In the genomic region with DNA sequence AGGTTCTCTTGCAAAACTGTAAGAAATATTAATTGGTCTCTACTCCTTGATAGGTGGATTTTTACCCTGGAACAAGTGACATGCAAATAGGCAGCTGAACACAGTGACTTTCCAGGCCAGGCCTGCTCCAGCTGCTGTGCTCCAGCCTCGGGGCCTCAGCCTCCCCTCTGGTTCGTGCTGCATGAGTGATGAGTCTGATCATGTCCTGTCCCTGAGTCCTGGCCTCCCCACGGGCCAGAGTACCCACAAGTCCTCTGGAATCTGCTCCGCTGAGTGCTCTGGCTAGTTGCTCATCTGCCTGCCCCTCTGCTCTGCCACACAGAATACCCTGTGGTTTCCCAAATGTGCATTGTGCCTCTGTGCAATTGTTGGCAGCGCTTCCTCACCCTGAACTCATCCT, we compare ENCODE assay signal across 23 cellular contexts.
"Had no signal": no experiment of that assay in that cellular context is flagged by ENCODE, and none has a peak within 500 bp of the region (broad histone marks: within the 10 kb centered on the region; RNA-seq: fewer than 3 reads in every experiment).

No MANE protein-coding gene starts in this region.

- H3K4me3 Mint-ChIP-seq: activated T-cell treated with anti-CD3 and anti-CD28 coated beads, Interleukin-2, amount 50 U/mL, for 72 hours; naive B cell; nephron progenitor cell; stimulated activated effector memory CD8-positive, alpha-beta T cell treated with anti-CD3 and anti-CD28 coated beads, Interleukin-12 subunit alpha, Interleukin-12 subunit beta, amount 100 ng/mL, for 72 hours; stimulated activated naive CD8-positive, alpha-beta T cell treated with anti-CD3 and anti-CD28 coated beads, Interleukin-15, Interleukin-2, amounts not matched to agents 100 ng/mL and 50 ng/mL, for 24 hours had no signal

- H3K27ac ChIP-seq: breast epithelium, lower lobe of right lung, thoracic aorta, uterus, VCaP had no signal

- ATAC-seq: activated naive CD4-positive, alpha-beta T cell treated with anti-CD3 and anti-CD28 coated beads, Interleukin-2, amount 50 U/mL, for 72 hours; activated T-cell treated with anti-CD3 and anti-CD28 coated beads, Interleukin-2, amount 50 U/mL, for 72 hours; heart right ventricle; left lobe of liver; lower lobe of right lung; right cardiac atrium; stimulated activated effector memory CD8-positive, alpha-beta T cell treated with anti-CD3 and anti-CD28 coated beads, Interleukin-12 subunit alpha, Interleukin-12 subunit beta, amount 100 ng/mL, for 72 hours had no signal

- H3K4me1 ChIP-seq: breast epithelium, lower lobe of right lung had no signal

- H3K9me3 ChIP-seq: lower lobe of right lung, thoracic aorta, uterus had no signal

- DNase-seq: activated CD4-positive, alpha-beta T cell treated with anti-CD3 and anti-CD28 coated beads for 4 hours; activated CD4-positive, alpha-beta T cell treated with anti-CD3 and anti-CD28 coated beads, Interleukin-2, amount 50 U/mL, for 4 hours; activated naive CD4-positive, alpha-beta T cell; activated T-cell treated with anti-CD3 and anti-CD28 coated beads for 4 hours; activated T-cell treated with anti-CD3 and anti-CD28 coated beads, Interleukin-2, amount 50 U/mL, for 72 hours; central memory CD4-positive, alpha-beta T cell; heart right ventricle; lower lobe of right lung; naive B cell; nephron progenitor cell; nucleus accumbens; posterior cingulate gyrus; right cardiac atrium; stimulated activated CD4-positive, alpha-beta T cell treated with anti-CD3 and anti-CD28 coated beads, Interleukin-4, amount 100 ng/mL, for 24 hours; trophoblast cell; uterus had no signal

- H3K36me3 Mint-ChIP-seq: stimulated activated effector memory CD8-positive, alpha-beta T cell treated with anti-CD3 and anti-CD28 coated beads, Interleukin-12 subunit alpha, Interleukin-12 subunit beta, amount 100 ng/mL, for 72 hours had no signal

- H3K27me3 ChIP-seq: breast epithelium, uterus had no signal

- H3K4me3 ChIP-seq: breast epithelium, heart right ventricle, lower lobe of right lung, thoracic aorta, uterus had no signal

- H3K27ac Mint-ChIP-seq: activated naive CD4-positive, alpha-beta T cell treated with anti-CD3 and anti-CD28 coated beads, Interleukin-2, amount 50 U/mL, for 72 hours; activated T-cell treated with anti-CD3 and anti-CD28 coated beads, Interleukin-2, amount 50 U/mL, for 72 hours; naive B cell; nephron progenitor cell; stimulated activated effector memory CD8-positive, alpha-beta T cell treated with anti-CD3 and anti-CD28 coated beads, Interleukin-12 subunit alpha, Interleukin-12 subunit beta, amount 100 ng/mL, for 72 hours; stimulated activated naive CD8-positive, alpha-beta T cell treated with anti-CD3 and anti-CD28 coated beads, Interleukin-15, Interleukin-2, amounts not matched to agents 100 ng/mL and 50 ng/mL, for 24 hours had no signal

- H3K4me1 Mint-ChIP-seq: naive B cell; stimulated activated effector memory CD8-positive, alpha-beta T cell treated with anti-CD3 and anti-CD28 coated beads, Interleukin-12 subunit alpha, Interleukin-12 subunit beta, amount 100 ng/mL, for 72 hours had no signal

- H3K36me3 ChIP-seq: breast epithelium, heart right ventricle, lower lobe of right lung, thoracic aorta, uterus had no signal
